Comparison of ENCODE assay signal across 20 cellular contexts in the genomic region with DNA sequence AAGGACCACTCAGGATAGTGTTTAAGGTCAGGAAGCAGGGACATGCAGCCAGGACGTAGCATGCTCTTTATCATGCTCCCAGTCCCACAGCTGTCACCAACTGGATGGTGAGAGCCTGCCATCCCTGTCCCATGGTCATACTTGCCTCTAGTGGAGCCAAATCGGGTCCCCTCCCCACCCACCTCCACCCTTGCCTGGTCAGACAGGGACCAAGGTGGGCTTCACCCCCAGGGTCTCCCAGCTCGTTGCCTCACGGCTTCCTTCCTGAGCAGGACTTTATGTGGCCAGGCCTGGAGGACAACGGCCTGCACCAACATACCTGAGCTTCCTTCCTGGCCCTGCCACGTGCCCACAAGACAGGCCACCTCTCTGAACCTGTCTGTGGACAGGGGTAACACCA. TPM values are rescaled to one million over a fixed set of nuclear protein-coding genes. Genes with fewer than 3 reads are reported as not detected.
A peak's percentile ranks its signal among the peaks of the same experiment; 100 is the strongest.
DNase-seq lines count a peak whose midpoint lies in the region; ATAC-seq, FAIRE-seq and TF ChIP-seq lines count a peak whose summit lies in the region.
"Had no signal": no experiment of that assay in that cellular context is flagged by ENCODE, and none has a peak within 500 bp of the region (broad histone marks: within the 10 kb centered on the region; RNA-seq: fewer than 3 reads in every experiment).

No MANE protein-coding gene starts in this region.

- no peaks in the 10 kb centered on the region for H3K27me3 ChIP-seq in right cardiac atrium (ENCODE audit: control insufficient read depth, insufficient read depth)
- no peaks in the 10 kb centered on the region for H3K27me3 ChIP-seq in stomach smooth muscle (ENCODE audit: control insufficient read depth in 1 of 2, insufficient read depth in 2 of 2, low read length in 2 of 2)
- H3K27me3 ChIP-seq: BLaER1 treated with 17β-estradiol and CSF1 and Interleukin-3, amounts not matched to agents 10 nM and 100 nM had no signal

- no peaks in the 10 kb centered on the region for H3K9me3 ChIP-seq in right cardiac atrium (ENCODE audit: control insufficient read depth, low read length)
- no peaks in the 10 kb centered on the region for H3K9me3 ChIP-seq in stomach smooth muscle (ENCODE audit: control insufficient read depth in 2 of 2, low read length in 2 of 2)
- H3K9me3 ChIP-seq: BLaER1 treated with 17β-estradiol and CSF1 and Interleukin-3, amounts not matched to agents 10 nM and 100 nM had no signal

- no peak for ATAC-seq in right cardiac atrium
- ATAC-seq in HG03521 (IDR thresholded peaks at IDR 0.05; ENCODE audit: unreplicated experiment) = no peak
- ATAC-seq: CD8-positive, alpha-beta T cell; HepG2 had no signal

- no peaks in the 10 kb centered on the region for H3K36me3 ChIP-seq in stomach smooth muscle (ENCODE audit: control insufficient read depth in 2 of 2, insufficient read depth in 2 of 2, low read length in 2 of 2)
- H3K36me3 ChIP-seq: BLaER1 treated with 17β-estradiol and CSF1 and Interleukin-3, amounts not matched to agents 10 nM and 100 nM had no signal

- no peak overlapping the region for H3K9ac ChIP-seq in stomach smooth muscle (ENCODE audit: low read length in 2 of 2)
- H3K9ac ChIP-seq: BLaER1 treated with 17β-estradiol and CSF1 and Interleukin-3, amounts not matched to agents 10 nM and 100 nM had no signal

- peak; percentile 8 for DNase-seq in D341Med (ENCODE audit: low spot score)
- DNase-seq in GM12892 (ENCODE audit: insufficient read length) = peak; percentile 5
- peak in 2 of 3 donors; percentile 57 to 58 for DNase-seq in right cardiac atrium
- DNase-seq in activated CD4-positive, alpha-beta T cell treated with anti-CD3 and anti-CD28 coated beads, Interleukin-2, amount 50 U/mL, for 4 hours = no peak
- DNase-seq in inferior parietal cortex (ENCODE audit: extremely low spot score) = no peak
- DNase-seq: Calu3; CD8-positive, alpha-beta T cell; HFFc6; KBM-7; NCI-H1417; NCI-H187; NCI-H2107; NCI-H2227 treated with DMSO at 0.1 percent for 48 hours; NCI-H510A treated with DMSO at 0.1 percent for 48 hours; NCI-H82 had no signal

- H3K4me3 ChIP-seq in right cardiac atrium (ENCODE audit: low read length) (no peak overlapping the region), stomach smooth muscle (ENCODE audit: low read length in 2 of 2) (no peak overlapping the region)
- H3K4me3 ChIP-seq: BLaER1 treated with 17β-estradiol and CSF1 and Interleukin-3, amounts not matched to agents 10 nM and 100 nM had no signal

- peaks cover 28% of the 10 kb centered on the region for H3K4me1 ChIP-seq in right cardiac atrium (ENCODE audit: control insufficient read depth, insufficient read depth, low read length)
- H3K4me1 ChIP-seq in stomach smooth muscle (ENCODE audit: control insufficient read depth, insufficient read depth, low read length) = peaks cover 57% of the 10 kb centered on the region

- no peak for TF ChIP-seq POLR2A in GM12892 (IDR thresholded peaks at IDR 0.05; ENCODE audit: low read depth, low read length)

- WGBS in right cardiac atrium = 67% methylated on average over 6 of the region's 6 CpGs

- no peak for FAIRE-seq in GM12892 (lab: Jason Lieb, UNC)
- FAIRE-seq: H54, HepG2 had no signal

- H3K27ac ChIP-seq in right cardiac atrium (ENCODE audit: low read length) (peak overlapping the region; percentile 66), stomach smooth muscle (ENCODE audit: low read length) (peak overlapping the region; percentile 93)
- H3K27ac ChIP-seq: BLaER1 treated with 17β-estradiol and CSF1 and Interleukin-3, amounts not matched to agents 10 nM and 100 nM had no signal

- intact Hi-C loops in right cardiac atrium (cut with DNase I) = no loop called here

RNA-seq across cellular contexts. Expression of gene A4GALT, which starts 19.8 kb away (rescaled TPM):
- 4.0 TPM for polyA plus RNA-seq in GM12892 (2012; ENCODE audit: missing spikeins)
- total RNA-seq in right cardiac atrium = 100 to 1,000 TPM in 1 of 4 donors, 10 to 100 TPM in 3; 74.3 to 103 (median 86.8) TPM
- 66.3 TPM for polyA plus RNA-seq in right cardiac atrium
- total RNA-seq: CD8-positive, alpha-beta T cell had no signal

RNA-seq across cellular contexts. Expression of gene CYB5R3, which starts 51.7 kb away (rescaled TPM):
- polyA plus RNA-seq in GM12892 (2012; ENCODE audit: missing spikeins) = 49.7 TPM
- total RNA-seq in right cardiac atrium = 100 to 1,000 TPM; 343 to 487 (median 377) TPM
- 322 TPM for polyA plus RNA-seq in right cardiac atrium

Comparison
In these comparisons a context has a peak if more than half of its experiments do, and no peak if none do; other contexts are left out.
1. DNase-seq: peak in D341Med (single experiment), GM12892 (single experiment) and right cardiac atrium (2 of 3); none in activated CD4-positive, alpha-beta T cell treated with anti-CD3 and anti-CD28 coated beads, Interleukin-2, amount 50 U/mL, for 4 hours (0 of 2) and inferior parietal cortex (single experiment).